In genomic region chr16:30984669-30985400, GRCh38 we compare ENCODE assay signal across 2 cellular contexts.
A peak's percentile ranks its signal among the peaks of the same experiment; 100 is the strongest.
TF ChIP-seq lines count a peak whose summit lies in the region.

HSD3B7 (plus strand) TSS chr16:30985207; CDS start chr16:30985659, 452 bp downstream.

TF ChIP-seq in HEK293, 187 proteins besides CTCF, POLR2A, EP300 and RAD21 (continued from another document and continues in another):
- TF ChIP-seq ZNF704 (tag by site-specific recombination; IDR thresholded peaks at IDR 0.05) = no peak
- TF ChIP-seq ZNF449 (tag by site-specific recombination; IDR thresholded peaks at IDR 0.05) = peak; percentile 71
- TF ChIP-seq ZFP37 (tag by site-specific recombination; IDR thresholded peaks at IDR 0.05) = 0 out of 2 replicates have a peak, but pooled peaks have one; percentile 61
- no peak for TF ChIP-seq ZNF248 (tag by site-specific recombination; IDR thresholded peaks at IDR 0.05)
- TF ChIP-seq ZNF157 (tag by site-specific recombination; IDR thresholded peaks at IDR 0.05) = 0 out of 2 replicates have a peak, but pooled peaks have one; percentile 4
- no peak for TF ChIP-seq ZNF560 (tag by site-specific recombination; IDR thresholded peaks at IDR 0.05; ENCODE audit: borderline replicate concordance)
- TF ChIP-seq ZNF624 (tag by site-specific recombination; IDR thresholded peaks at IDR 0.05) = no peak
- TF ChIP-seq ZNF544 (tag by site-specific recombination; IDR thresholded peaks at IDR 0.05) = no peak
- peak; percentile 81 for TF ChIP-seq IKZF3 (tag by site-specific recombination; IDR thresholded peaks at IDR 0.05)
- no peak for TF ChIP-seq ZNF473 (tag by site-specific recombination; IDR thresholded peaks at IDR 0.05)
- no peak for TF ChIP-seq MZF1 (tag by site-specific recombination; IDR thresholded peaks at IDR 0.05; ENCODE audit: borderline replicate concordance)
- TF ChIP-seq ZNF16 (tag by site-specific recombination; IDR thresholded peaks at IDR 0.05; ENCODE audit: low read depth) = no peak
- no peak for TF ChIP-seq ZNF169 (tag by site-specific recombination; IDR thresholded peaks at IDR 0.05)
- no peak for TF ChIP-seq ZNF175 (tag by site-specific recombination; IDR thresholded peaks at IDR 0.05)
- TF ChIP-seq ZNF701 (tag by site-specific recombination; IDR thresholded peaks at IDR 0.05) = no peak
- no peak for TF ChIP-seq AEBP2 (tag by site-specific recombination; IDR thresholded peaks at IDR 0.05; ENCODE audit: borderline replicate concordance)
- peak; percentile 69 for TF ChIP-seq GLIS2 (tag by site-specific recombination; IDR thresholded peaks at IDR 0.05)
- TF ChIP-seq ZSCAN5A (tag by site-specific recombination; IDR thresholded peaks at IDR 0.05) = no peak
- no peak for TF ChIP-seq SETDB1 (IDR thresholded peaks at IDR 0.05; ENCODE audit: insufficient read length, low read length)
- TF ChIP-seq OSR2 (tag by site-specific recombination; IDR thresholded peaks at IDR 0.05) = no peak
- no peak for TF ChIP-seq PRDM4 (tag by site-specific recombination; IDR thresholded peaks at IDR 0.05)
- no peak for TF ChIP-seq SCRT2 (tag by site-specific recombination; IDR thresholded peaks at IDR 0.05)

TF ChIP-seq in liver, 16 proteins besides CTCF, POLR2A, EP300 and RAD21 (continued from another document):
- no peak for TF ChIP-seq TAF1 (conservative IDR thresholded peaks at IDR 0.05)
- no peak for TF ChIP-seq ZBTB33 (IDR thresholded peaks at IDR 0.05)
- no peak for TF ChIP-seq JUND (IDR thresholded peaks at IDR 0.05)
- no peak for TF ChIP-seq MAX (IDR thresholded peaks at IDR 0.05)
- peak; percentile 31 for TF ChIP-seq REST (IDR thresholded peaks at IDR 0.05)
- TF ChIP-seq HNF4A (conservative IDR thresholded peaks at IDR 0.05) = peak in 1 of 2 donors; percentile 28
- TF ChIP-seq FOXA1 (IDR thresholded peaks at IDR 0.05) = no peak
TF ChIP-seq in liver: peak in this region for 6.
